ENCODE assay signal across 8 cellular contexts in genomic region chr5:74765929-74766328, GRCh38. TPM values are rescaled to one million over a fixed set of nuclear protein-coding genes. Genes with fewer than 3 reads are reported as not detected.
DNase-seq lines count a peak whose midpoint lies in the region; ATAC-seq, FAIRE-seq and TF ChIP-seq lines count a peak whose summit lies in the region.

No MANE protein-coding gene starts in this region.

- H3K9ac ChIP-seq in kidney (ENCODE audit: low read length in 2 of 2) (peak overlapping the region; percentile 93 to 96), stomach smooth muscle (ENCODE audit: low read length in 2 of 2) (peak overlapping the region; percentile 90 to 92)

- TF ChIP-seq CTCF in kidney (IDR thresholded peaks at IDR 0.05; ENCODE audit: borderline replicate concordance, extremely low read depth, insufficient read depth): no peak

- POLR2A ChIA-PET in activated CD4-positive, alpha-beta T cell treated with anti-CD3 and anti-CD28 coated beads for 36 hours (lab: Charles Lee): no interaction called here

- ATAC-seq in activated CD4-positive, alpha-beta T cell treated with anti-CD3 and anti-CD28 coated beads for 36 hours: no peak

- no peaks in the 10 kb centered on the region for H3K27me3 Mint-ChIP-seq in activated CD4-positive, alpha-beta T cell treated with anti-CD3 and anti-CD28 coated beads for 36 hours
- no peaks in the 10 kb centered on the region for H3K27me3 Mint-ChIP-seq in activated T-helper 2 cell treated with anti-CD3 and anti-CD28 coated beads, Interferon-gamma antibody, Interleukin-2, Interleukin-4, amounts not matched to agents 10 μg/mL and 5 μg/mL and 100 μg/mL, durations not matched to agents 14 hours and 24 hours and 36 hours (ENCODE audit: low read depth)

- FAIRE-seq in kidney (lab: Jason Lieb, UNC): no peak

- H3K27ac ChIP-seq in kidney (ENCODE audit: low read depth in 2 of 2, low read length in 2 of 2) (no peak overlapping the region), stomach smooth muscle (ENCODE audit: low read length) (no peak overlapping the region)

- H3K9me3 ChIP-seq in kidney (ENCODE audit: control insufficient read depth in 1 of 2, low read length in 2 of 2): no peaks in the 10 kb centered on the region
- no peaks in the 10 kb centered on the region for H3K9me3 ChIP-seq in stomach smooth muscle (ENCODE audit: control insufficient read depth in 2 of 2, low read length in 2 of 2)

- no peaks in the 10 kb centered on the region for H3K9me3 Mint-ChIP-seq in activated CD4-positive, alpha-beta T cell treated with anti-CD3 and anti-CD28 coated beads for 36 hours (ENCODE audit: low read depth)
- no peaks in the 10 kb centered on the region for H3K9me3 Mint-ChIP-seq in activated T-helper 2 cell treated with anti-CD3 and anti-CD28 coated beads, Interferon-gamma antibody, Interleukin-2, Interleukin-4, amounts not matched to agents 10 μg/mL and 5 μg/mL and 100 μg/mL, durations not matched to agents 14 hours and 24 hours and 36 hours

- H3K27me3 ChIP-seq in stomach smooth muscle (ENCODE audit: control insufficient read depth in 1 of 2, insufficient read depth in 2 of 2, low read length in 2 of 2): no peaks in the 10 kb centered on the region

- H3K36me3 Mint-ChIP-seq in activated CD4-positive, alpha-beta T cell treated with anti-CD3 and anti-CD28 coated beads for 36 hours (ENCODE audit: low read depth): peaks cover 39% of the 10 kb centered on the region
- peaks cover 33% of the 10 kb centered on the region for H3K36me3 Mint-ChIP-seq in activated T-helper 2 cell treated with anti-CD3 and anti-CD28 coated beads, Interferon-gamma antibody, Interleukin-2, Interleukin-4, amounts not matched to agents 10 μg/mL and 5 μg/mL and 100 μg/mL, durations not matched to agents 14 hours and 24 hours and 36 hours (ENCODE audit: low read depth)

- DNase-seq in activated CD4-positive, alpha-beta T cell treated with anti-CD3 and anti-CD28 coated beads for 36 hours: no peak
- DNase-seq in activated CD4-positive, alpha-beta T cell treated with anti-CD3 and anti-CD28 coated beads, Interleukin-2, amount 50 U/mL, for 4 hours: no peak
- DNase-seq in activated T-helper 2 cell treated with anti-CD3 and anti-CD28 coated beads, Interferon-gamma antibody, Interleukin-2, Interleukin-4, amounts not matched to agents 10 μg/mL and 5 μg/mL and 100 μg/mL, durations not matched to agents 14 hours and 24 hours and 36 hours (ENCODE audit: low spot score): no peak
- DNase-seq in kidney (no peak), COLO829 (ENCODE audit: low spot score) (no peak), NCI-H510A (lab: John Stamatoyannopoulos, UW) (no peak), NCI-H446 (lab: John Stamatoyannopoulos, UW) (no peak)

- peak overlapping the region; percentile 99 to 100 for H3K4me3 ChIP-seq in kidney (ENCODE audit: low read length in 2 of 2)
- peak overlapping the region; percentile 97 to 100 for H3K4me3 ChIP-seq in stomach smooth muscle (ENCODE audit: low read length in 2 of 2)

- H3K4me1 ChIP-seq in kidney (ENCODE audit: control insufficient read depth in 1 of 2, insufficient read depth in 1 of 2, low read depth in 1 of 2, low read length in 2 of 2) (peaks cover 5 to 13% of the 10 kb centered on the region in 2 donors), stomach smooth muscle (ENCODE audit: control insufficient read depth, insufficient read depth, low read length) (peaks cover 22% of the 10 kb centered on the region)

- intact Hi-C loops in activated CD4-positive, alpha-beta T cell treated with anti-CD3 and anti-CD28 coated beads for 36 hours (cut with DNase I, micrococcal nuclease): loop anchor here (1.0 to 10.0 kb wide), 8 partner anchors 81 to 1201 kb away; partner anchors contain the start of genes ANKRA2 (in 1 of the 2), FAM169A (in 1 of the 2), GCNT4 (in 1 of the 2) and HEXB (in 1 of the 2)
- intact Hi-C loops in activated T-helper 2 cell treated with anti-CD3 and anti-CD28 coated beads, Interferon-gamma antibody, Interleukin-2, Interleukin-4, amounts not matched to agents 10 μg/mL and 5 μg/mL and 100 μg/mL, durations not matched to agents 14 hours and 24 hours and 36 hours (cut with micrococcal nuclease): loop anchor here (2.0 to 10.0 kb wide), 11 partner anchors 81 to 1201 kb away; partner anchors contain the start of genes ANKRA2, ANKRD31, CERT1 and GCNT4
- intact Hi-C loops in kidney (cut with DNase I): no loop called here

- CTCF ChIA-PET in activated CD4-positive, alpha-beta T cell treated with anti-CD3 and anti-CD28 coated beads for 36 hours (lab: Charles Lee): interaction anchor here (0.9 to 2.3 kb wide), 7 partner anchors 10 to 169 kb away, joined by 3 to 7 read pairs (median 3); no protein-coding TSS in a partner anchor

- peak overlapping the region; percentile 94 for H3K4me3 Mint-ChIP-seq in activated CD4-positive, alpha-beta T cell treated with anti-CD3 and anti-CD28 coated beads for 36 hours
- peak overlapping the region; percentile 100 for H3K4me3 Mint-ChIP-seq in activated T-helper 2 cell treated with anti-CD3 and anti-CD28 coated beads, Interferon-gamma antibody, Interleukin-2, Interleukin-4, amounts not matched to agents 10 μg/mL and 5 μg/mL and 100 μg/mL, durations not matched to agents 14 hours and 24 hours and 36 hours (ENCODE audit: low read depth)

- no peak overlapping the region for H3K27ac Mint-ChIP-seq in activated CD4-positive, alpha-beta T cell treated with anti-CD3 and anti-CD28 coated beads for 36 hours
- no peak overlapping the region for H3K27ac Mint-ChIP-seq in activated T-helper 2 cell treated with anti-CD3 and anti-CD28 coated beads, Interferon-gamma antibody, Interleukin-2, Interleukin-4, amounts not matched to agents 10 μg/mL and 5 μg/mL and 100 μg/mL, durations not matched to agents 14 hours and 24 hours and 36 hours

- peaks cover 45% of the 10 kb centered on the region for H3K4me1 Mint-ChIP-seq in activated CD4-positive, alpha-beta T cell treated with anti-CD3 and anti-CD28 coated beads for 36 hours
- H3K4me1 Mint-ChIP-seq in activated T-helper 2 cell treated with anti-CD3 and anti-CD28 coated beads, Interferon-gamma antibody, Interleukin-2, Interleukin-4, amounts not matched to agents 10 μg/mL and 5 μg/mL and 100 μg/mL, durations not matched to agents 14 hours and 24 hours and 36 hours (ENCODE audit: low read depth): peaks cover 35% of the 10 kb centered on the region

- peaks cover 0 to 10% of the 10 kb centered on the region in 2 donors for H3K36me3 ChIP-seq in kidney (ENCODE audit: control insufficient read depth in 1 of 2, insufficient read depth in 2 of 2, low read length in 2 of 2)
- peaks cover 6 to 11% of the 10 kb centered on the region in 2 donors for H3K36me3 ChIP-seq in stomach smooth muscle (ENCODE audit: control insufficient read depth in 2 of 2, insufficient read depth in 2 of 2, low read length in 2 of 2)

RNA-seq across cellular contexts. Expression of gene GFM2, which starts 1.0 kb away (rescaled TPM):
- 10 to 100 TPM; 34.7 to 40.4 TPM for total RNA-seq in activated CD4-positive, alpha-beta T cell treated with anti-CD3 and anti-CD28 coated beads for 36 hours
- 32.9 and 34.6 TPM in 2 replicates for total RNA-seq in activated T-helper 2 cell treated with anti-CD3 and anti-CD28 coated beads, Interferon-gamma antibody, Interleukin-2, Interleukin-4, amounts not matched to agents 10 μg/mL and 5 μg/mL and 100 μg/mL, durations not matched to agents 14 hours and 24 hours and 36 hours
- 18.9 TPM for total RNA-seq in kidney
- polyA plus RNA-seq in kidney (ENCODE audit: insufficient read depth, low read depth, low replicate concordance): 28.0 TPM

RNA-seq across cellular contexts. Expression of gene NSA2, which starts 1.1 kb away (rescaled TPM):
- 100 to 1,000 TPM; 163 to 253 TPM for total RNA-seq in activated CD4-positive, alpha-beta T cell treated with anti-CD3 and anti-CD28 coated beads for 36 hours
- 83.9 and 91.4 TPM in 2 replicates for total RNA-seq in activated T-helper 2 cell treated with anti-CD3 and anti-CD28 coated beads, Interferon-gamma antibody, Interleukin-2, Interleukin-4, amounts not matched to agents 10 μg/mL and 5 μg/mL and 100 μg/mL, durations not matched to agents 14 hours and 24 hours and 36 hours
- total RNA-seq in kidney: 46.8 TPM
- 78.3 TPM for polyA plus RNA-seq in kidney (ENCODE audit: insufficient read depth, low read depth, low replicate concordance)
